In genomic region chr3:176579741-176580185, GRCh38 we compare ENCODE assay signal across 12 cellular contexts.
DNase-seq lines count a peak whose midpoint lies in the region; ATAC-seq lines count a peak whose summit lies in the region.
"Had no signal": no experiment of that assay in that cellular context is flagged by ENCODE, and none has a peak within 500 bp of the region (broad histone marks: within the 10 kb centered on the region; RNA-seq: fewer than 3 reads in every experiment).

No MANE protein-coding gene starts in this region.

- intact Hi-C loops in posterior cingulate gyrus (cut with DNase I) = no loop called here

- peak; percentile 83 for DNase-seq in M059J (ENCODE audit: low read depth)
- DNase-seq in islet precursor cell = peak; percentile 52
- no peak for DNase-seq in CD1c-positive myeloid dendritic cell (ENCODE audit: extremely low spot score)
- DNase-seq in effector CD8-positive, alpha-beta T cell (lab: John Stamatoyannopoulos, UW) = no peak
- DNase-seq in posterior cingulate gyrus = no peak
- DNase-seq: aorta; Caco-2; NK-92 treated with Interleukin-12 subunit alpha and Interleukin-12 subunit beta, amount 100 ng/mL, for 24 hours; pancreas had no signal

- ATAC-seq in GM18861 (IDR thresholded peaks at IDR 0.05; ENCODE audit: unreplicated experiment) (peak; percentile 93), HG02759 (IDR thresholded peaks at IDR 0.05; ENCODE audit: unreplicated experiment) (peak; percentile 67), GM19035 (IDR thresholded peaks at IDR 0.05; ENCODE audit: unreplicated experiment) (no peak)
- ATAC-seq: pancreas had no signal

Comparison
In these comparisons a context has a peak if more than half of its experiments do, and no peak if none do; other contexts are left out.
1. DNase-seq: peak in M059J (single experiment) and islet precursor cell (single experiment); none in CD1c-positive myeloid dendritic cell (single experiment), effector CD8-positive, alpha-beta T cell (single experiment) and posterior cingulate gyrus (0 of 10).